ENCODE assay signal across 20 cellular contexts in the genomic region with DNA sequence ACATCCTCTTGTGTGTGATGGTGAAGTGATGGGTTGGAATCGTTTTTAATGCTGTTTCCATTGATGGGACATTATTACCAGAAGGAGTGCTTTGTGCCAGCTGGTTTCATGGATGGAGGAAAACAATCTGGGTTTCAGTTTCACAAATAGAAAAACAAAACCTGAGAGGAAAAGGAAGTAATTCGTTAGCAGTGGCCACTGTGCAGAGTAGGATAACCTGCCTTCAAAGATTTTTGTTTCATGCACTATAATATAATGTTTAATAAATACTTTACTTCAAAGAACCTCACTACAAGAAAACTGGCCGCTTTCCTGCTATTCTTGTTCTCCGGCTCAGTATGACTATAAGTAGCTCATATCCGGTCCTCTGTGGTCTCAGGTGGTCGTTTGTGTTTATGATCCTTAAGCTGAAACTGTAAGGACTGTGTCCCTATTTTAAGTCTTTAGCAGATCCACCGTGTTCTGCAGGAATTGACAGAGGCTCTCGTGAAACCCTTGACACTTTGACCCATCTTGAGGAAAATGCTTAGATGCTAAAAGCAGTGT.
DNase-seq lines count a peak whose midpoint lies in the region; ATAC-seq and TF ChIP-seq lines count a peak whose summit lies in the region.
"Had no signal": no experiment of that assay in that cellular context is flagged by ENCODE, and none has a peak within 500 bp of the region (broad histone marks: within the 10 kb centered on the region; RNA-seq: fewer than 3 reads in every experiment).

No MANE protein-coding gene starts in this region.

- DNase-seq in DMS153 treated with DMSO at 0.1 percent for 48 hours (lab: John Stamatoyannopoulos, UW; ENCODE audit: unreplicated experiment) (peak; percentile 20), NCI-H748 (lab: John Stamatoyannopoulos, UW; ENCODE audit: unreplicated experiment) (peak; percentile 44), left colon (no peak), tibial artery (no peak), KG1 (lab: John Stamatoyannopoulos, UW) (no peak)
- DNase-seq: activated CD8-positive, alpha-beta memory T cell treated with anti-CD3 and anti-CD28 coated beads, Interleukin-2, amount 50 U/mL, for 48 hours; activated naive CD4-positive, alpha-beta T cell treated with anti-CD3 and anti-CD28 coated beads, Interleukin-2, amount 50 U/mL, for 16 hours; BE2C; body of pancreas; naive B cell; NCI-H1048; NCI-H446 treated with DMSO at 0.1 percent for 48 hours; PC-3; posterior cingulate gyrus had no signal

- H3K9me3 ChIP-seq in BLaER1 treated with 17β-estradiol and CSF1 and Interleukin-3, amounts not matched to agents 10 nM and 100 nM (replicated peaks in 1 of 11) = 0 out of 22 replicates have a peak, but pooled peaks cover 0 to 5% (median 0%) of the 10 kb centered on the region in 11 experiments
- H3K9me3 ChIP-seq in tibial artery = no peaks in the 10 kb centered on the region
- H3K9me3 ChIP-seq: BE2C, body of pancreas, HAP-1, SJSA1 had no signal

- H3K27ac ChIP-seq in BLaER1 treated with 17β-estradiol and CSF1 and Interleukin-3, amounts not matched to agents 10 nM and 100 nM = peak overlapping the region in 4 of 11 experiments; percentile 14 to 39 (median 19); a peak in 6 of 22 replicates
- no peak overlapping the region for H3K27ac ChIP-seq in tibial artery
- H3K27ac ChIP-seq: body of pancreas, HL-60, SJSA1 had no signal

- no peaks in the 10 kb centered on the region for H4K20me1 ChIP-seq in BLaER1 treated with 17β-estradiol and CSF1 and Interleukin-3, amounts not matched to agents 10 nM and 100 nM

- ATAC-seq in left colon = peak; percentile 45
- no peak for ATAC-seq in GM19035 (IDR thresholded peaks at IDR 0.05; ENCODE audit: unreplicated experiment)
- ATAC-seq: activated CD4-positive, CD25-positive, alpha-beta regulatory T cell treated with anti-CD3 and anti-CD28 coated beads, Interleukin-2, amount 50 U/mL, for 24 hours; body of pancreas; PC-3 had no signal

- no peaks in the 10 kb centered on the region for H3K36me3 ChIP-seq in BLaER1 treated with 17β-estradiol and CSF1 and Interleukin-3, amounts not matched to agents 10 nM and 100 nM
- H3K36me3 ChIP-seq in tibial artery = no peaks in the 10 kb centered on the region
- H3K36me3 ChIP-seq: BE2C, HAP-1, SJSA1 had no signal

- peak overlapping the region in 2 of 10 experiments; percentile 11 to 31; a peak in 2 of 20 replicates for H3K4me3 ChIP-seq in BLaER1 treated with 17β-estradiol and CSF1 and Interleukin-3, amounts not matched to agents 10 nM and 100 nM
- no peak overlapping the region for H3K4me3 ChIP-seq in tibial artery
- H3K4me3 ChIP-seq: body of pancreas, HAP-1, SJSA1 had no signal

- no peak for TF ChIP-seq CTCF in tibial artery (IDR thresholded peaks at IDR 0.05)

- intact Hi-C loops in left colon (cut with DNase I, micrococcal nuclease) = no loop called here
- intact Hi-C loops in tibial artery (cut with DNase I; ENCODE audit: low total_unique reads) = no loop called here

- H3K27me3 ChIP-seq in BLaER1 treated with 17β-estradiol and CSF1 and Interleukin-3, amounts not matched to agents 10 nM and 100 nM = no peaks in the 10 kb centered on the region
- H3K27me3 ChIP-seq in tibial artery = no peaks in the 10 kb centered on the region
- H3K27me3 ChIP-seq: BE2C, body of pancreas, SJSA1 had no signal

- H3K9ac ChIP-seq in BLaER1 treated with 17β-estradiol and CSF1 and Interleukin-3, amounts not matched to agents 10 nM and 100 nM = peak overlapping the region in 1 of 11 experiments; percentile 11; a peak in 1 of 22 replicates

- H3K4me2 ChIP-seq in BLaER1 treated with 17β-estradiol and CSF1 and Interleukin-3, amounts not matched to agents 10 nM and 100 nM = peak overlapping the region; percentile 41 to 89 (median 71)

- H3K4me1 ChIP-seq in BLaER1 treated with 17β-estradiol and CSF1 and Interleukin-3, amounts not matched to agents 10 nM and 100 nM = peaks cover 27 to 54% (median 43%) of the 10 kb centered on the region in 10 experiments
- H3K4me1 ChIP-seq in tibial artery = no peaks in the 10 kb centered on the region
- H3K4me1 ChIP-seq: BE2C, body of pancreas, HAP-1, SJSA1 had no signal

Comparison
In these comparisons a context has a peak if more than half of its experiments do, and no peak if none do; other contexts are left out.
1. DNase-seq: peak in DMS153 treated with DMSO at 0.1 percent for 48 hours (single experiment) and NCI-H748 (single experiment); none in left colon (0 of 2), tibial artery (0 of 2) and KG1 (single experiment).